Comparison of ENCODE assay signal across 8 cellular contexts in the genomic region with DNA sequence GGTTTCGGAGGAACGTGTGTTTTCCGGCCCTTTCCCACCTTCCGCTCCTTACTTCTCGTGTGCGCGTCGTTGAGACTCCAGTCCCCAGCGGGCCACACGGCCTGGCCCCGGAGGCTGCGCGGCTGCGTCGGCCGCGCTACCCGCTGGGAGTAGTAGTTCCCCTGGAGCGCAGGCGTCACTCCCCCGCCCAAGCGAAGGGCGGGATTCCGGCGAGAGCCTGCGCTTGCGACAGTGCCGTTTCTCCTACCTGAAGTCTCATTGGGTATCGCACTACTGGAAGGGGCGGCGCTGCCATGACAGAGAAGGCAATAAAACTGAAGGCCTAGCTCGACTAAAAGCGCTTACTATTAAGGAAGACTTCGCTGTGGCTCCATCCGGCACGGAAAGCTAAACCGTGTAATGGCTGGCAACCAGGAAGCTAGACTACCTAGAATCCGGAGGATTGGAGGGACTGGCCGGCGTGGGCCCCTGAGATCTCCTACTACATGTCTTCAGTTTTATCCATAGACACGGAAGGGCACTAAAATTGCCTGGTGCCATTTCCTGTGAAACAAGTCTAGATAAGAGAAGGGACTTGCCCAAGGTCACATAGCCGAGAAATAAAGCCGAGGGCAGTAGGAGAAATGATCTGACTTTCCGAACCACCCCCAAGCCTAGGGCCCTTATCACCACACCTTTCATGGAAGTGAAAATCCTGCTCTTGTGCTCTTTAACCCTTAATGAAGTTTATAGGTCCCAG. TPM values are rescaled to one million over a fixed set of nuclear protein-coding genes. Genes with fewer than 3 reads are reported as not detected.
A peak's percentile ranks its signal among the peaks of the same experiment; 100 is the strongest.
DNase-seq lines count a peak whose midpoint lies in the region; ATAC-seq, FAIRE-seq and TF ChIP-seq lines count a peak whose summit lies in the region.

No MANE protein-coding gene starts in this region.

- intact Hi-C loops in cardiac septum (cut with DNase I) (loop anchor here (2.0 to 10.0 kb wide), 3 partner anchors 102 to 498 kb away; a partner anchor contains a TSS), transverse colon (cut with DNase I; ENCODE audit: low total_unique reads) (no loop called here)

- in situ Hi-C loops in transverse colon (cut with MboI; ENCODE audit: low pct_ligation_motif_present in 1 of 4, low pct_unique_long_range_greater_than_20kb in 1 of 4, low sequenced_read_pairs in 3 of 4) = no loop called here

- peak; percentile 78 for ATAC-seq in HG02840 (IDR thresholded peaks at IDR 0.05; ENCODE audit: low FRiP score, unreplicated experiment)

- DNase-seq in GM12892 (ENCODE audit: insufficient read length) (peak; percentile 80), NCI-H1436 (lab: John Stamatoyannopoulos, UW) (peak; percentile 98), SW480 (ENCODE audit: low spot score) (peak; percentile 98), cardiac septum (ENCODE audit: low spot score) (peak; percentile 98), transverse colon (peak; percentile 98)

- H3K9me3 ChIP-seq in parathyroid adenoma (ENCODE audit: control insufficient read depth, low read length) (no peaks in the 10 kb centered on the region), transverse colon (no peaks in the 10 kb centered on the region)

- H3K36me3 ChIP-seq in parathyroid adenoma (ENCODE audit: control insufficient read depth, insufficient read depth, low read length) = no peaks in the 10 kb centered on the region
- no peaks in the 10 kb centered on the region for H3K36me3 ChIP-seq in transverse colon

- WGBS in adipose tissue, 3 donors = 0 to 1% (median 0%) methylated on average over 44 of the region's 44 CpGs
- 0 to 1% methylated on average over 5 to 44 of the region's 44 CpGs for WGBS in transverse colon (ENCODE audit: low coverage in 1 of 2), 2 donors

- TF ChIP-seq CTCF in parathyroid adenoma (IDR thresholded peaks at IDR 0.05) (no peak), transverse colon (IDR thresholded peaks at IDR 0.05) (no peak)

- H2AFZ ChIP-seq in parathyroid adenoma = peak overlapping the region; percentile 95

- TF ChIP-seq POLR2A in GM12892 (IDR thresholded peaks at IDR 0.05; ENCODE audit: low read depth, low read length) (peak; percentile 95), transverse colon (IDR thresholded peaks at IDR 0.05) (peak; percentile 91)

- H3K4me1 ChIP-seq in parathyroid adenoma (no peaks in the 10 kb centered on the region), transverse colon (peaks cover 14 to 47% (median 36%) of the 10 kb centered on the region in 4 donors)

- H3K27me3 ChIP-seq in parathyroid adenoma (ENCODE audit: control insufficient read depth, insufficient read depth, low read length) = no peaks in the 10 kb centered on the region
- H3K27me3 ChIP-seq in transverse colon = no peaks in the 10 kb centered on the region

- peaks cover 4% of the 10 kb centered on the region for H3K79me2 ChIP-seq in parathyroid adenoma

- H3K9ac ChIP-seq in parathyroid adenoma = no peak overlapping the region

- no peak for TF ChIP-seq EP300 in transverse colon (IDR thresholded peaks at IDR 0.05; ENCODE audit: low read depth)

- H3K27ac ChIP-seq in adipose tissue (ENCODE audit: low read depth, low read length) = peak overlapping the region; percentile 92
- H3K27ac ChIP-seq in parathyroid adenoma = peak overlapping the region; percentile 95
- peak overlapping the region; percentile 97 to 100 (median 98) for H3K27ac ChIP-seq in transverse colon

- H3K4me3 ChIP-seq in parathyroid adenoma (ENCODE audit: low read depth, low read length) (peak overlapping the region; percentile 99), transverse colon (peak overlapping the region; percentile 78 to 99 (median 92))

- no peak for FAIRE-seq in GM12892 (lab: Jason Lieb, UNC)

- peak overlapping the region; percentile 98 for H3K4me2 ChIP-seq in parathyroid adenoma (ENCODE audit: low read length)

RNA-seq across cellular contexts. Expression of a gene that starts 0.8 kb away (rescaled TPM):
- polyA plus RNA-seq in GM12892 (2012; ENCODE audit: missing spikeins) = 59.4 TPM
- polyA plus RNA-seq in adipose tissue = 10 to 100 TPM; 13.8 to 18.2 (median 16.7) TPM
- total RNA-seq in cardiac septum (21.0 TPM), transverse colon (10 to 100 TPM in 3 of 4 donors, 1 to 10 TPM in 1; 6.4 to 47.2 (median 28.0) TPM)

RNA-seq across cellular contexts. Expression of a gene that starts 0.8 kb away (rescaled TPM):
- 84.3 TPM for polyA plus RNA-seq in GM12892 (2012; ENCODE audit: missing spikeins)
- polyA plus RNA-seq in adipose tissue = 10 to 100 TPM; 31.8 to 40.2 (median 33.6) TPM
- total RNA-seq in cardiac septum = 80.6 TPM
- total RNA-seq in transverse colon = 100 to 1,000 TPM; 162 to 284 (median 222) TPM

Comparison
In these comparisons a context has a peak if more than half of its experiments do, and no peak if none do; other contexts are left out.
1. Peak in every context shown above with its lines: DNase-seq, ATAC-seq, H3K4me3 ChIP-seq and H3K27ac ChIP-seq.